Comparison of ENCODE assay signal across 1 cellular context in the genomic region with DNA sequence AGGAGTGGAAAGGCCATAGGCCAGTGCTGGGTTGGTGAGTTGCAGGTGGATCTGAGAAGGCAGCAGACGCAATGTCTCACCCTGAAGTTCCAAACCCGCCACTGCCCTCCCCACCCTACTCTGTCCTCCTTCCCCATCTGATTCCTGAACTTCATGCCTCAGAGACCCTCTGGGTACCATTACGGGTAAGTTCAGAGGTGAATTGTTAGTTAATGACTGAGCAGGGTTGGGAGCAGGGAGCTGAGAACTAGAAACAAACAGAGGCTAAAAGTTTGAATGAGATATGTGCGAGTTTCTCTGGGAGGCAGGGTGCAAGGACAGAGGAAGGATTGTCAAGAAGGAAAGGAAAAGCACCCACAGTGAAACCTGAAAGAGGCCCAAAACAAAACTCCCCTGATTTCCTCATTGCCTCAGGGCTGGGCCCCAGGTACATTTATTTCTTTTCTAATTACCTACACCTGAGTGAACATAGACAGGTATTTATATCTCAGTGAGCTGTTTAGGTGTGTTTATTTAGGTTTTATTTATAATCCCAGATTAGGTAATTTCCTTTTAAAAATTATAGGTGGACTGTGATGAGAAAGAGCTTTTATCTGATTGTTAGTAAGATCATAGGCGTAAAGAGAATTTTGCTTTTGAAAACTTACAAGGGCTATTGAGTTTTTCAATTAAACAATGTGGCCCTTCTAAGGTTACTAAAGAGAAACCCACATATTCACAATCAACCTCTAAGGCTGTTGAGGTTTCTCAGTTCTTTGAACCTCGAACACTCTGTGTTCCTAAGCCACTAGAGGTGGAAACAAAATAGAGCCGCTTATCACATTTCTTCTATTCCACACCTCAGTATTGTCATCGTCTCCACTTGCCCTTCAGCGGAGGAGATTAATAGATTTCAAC.
TF ChIP-seq lines count a peak whose summit lies in the region.

No MANE protein-coding gene starts in this region.

TF ChIP-seq in H1, 55 proteins besides CTCF, POLR2A, EP300 and RAD21:
- TF ChIP-seq TCF12 (IDR thresholded peaks at IDR 0.05; ENCODE audit: low read depth, low read length) (no peak), ASH2L (IDR thresholded peaks at IDR 0.05; ENCODE audit: low read length) (no peak), ZNF274 (IDR thresholded peaks at IDR 0.05; ENCODE audit: borderline replicate concordance, extremely low read depth, low read length) (no peak), RFX5 (IDR thresholded peaks at IDR 0.05; ENCODE audit: borderline replicate concordance, low read depth, low read length) (no peak), CHD1 (IDR thresholded peaks at IDR 0.05; ENCODE audit: low read depth, low read length) (no peak), NRF1 (IDR thresholded peaks at IDR 0.05; ENCODE audit: low read depth, low read length) (no peak), RNF2 (IDR thresholded peaks at IDR 0.05; ENCODE audit: borderline replicate concordance, low read depth, low read length, missing control alignments, poor library complexity, severe bottlenecking) (no peak), TAF1 (IDR thresholded peaks at IDR 0.05; ENCODE audit: low read depth, low read length) (no peak), SIX5 (IDR thresholded peaks at IDR 0.05; ENCODE audit: low read depth, low read length) (no peak), KDM4A (IDR thresholded peaks at IDR 0.05; ENCODE audit: low read depth, low read length, severe bottlenecking) (no peak), SRF (IDR thresholded peaks at IDR 0.05; ENCODE audit: low read depth, low read length) (no peak), TBP (IDR thresholded peaks at IDR 0.05; ENCODE audit: low read depth, low read length) (no peak), SIN3A (conservative IDR thresholded peaks at IDR 0.05 in 1 of 2, IDR thresholded peaks at IDR 0.05 in 1 of 2; ENCODE audit: low read depth in 1 of 2, low read length in 2 of 2) (no peak), HDAC2 (IDR thresholded peaks at IDR 0.05; ENCODE audit: borderline replicate concordance in 1 of 2, low read depth in 2 of 2, low read length in 2 of 2) (no peak), TAF7 (optimal IDR thresholded peaks at IDR 0.05; ENCODE audit: borderline replicate concordance, low read depth, low read length) (no peak), SAP30 (IDR thresholded peaks at IDR 0.05; ENCODE audit: insufficient read depth, insufficient replicate concordance, low read length) (no peak)
